8 cellular contexts compared by ENCODE assay signal in genomic region chr1:201019321-201019977, GRCh38. TPM values are rescaled to one million over a fixed set of nuclear protein-coding genes. Genes with fewer than 3 reads are reported as not detected.
DNase-seq lines count a peak whose midpoint lies in the region; ATAC-seq, FAIRE-seq and TF ChIP-seq lines count a peak whose summit lies in the region.

No MANE protein-coding gene starts in this region.

- no peaks in the 10 kb centered on the region; the same call in 1 of the 2 replicates for H3K79me2 ChIP-seq in SK-N-SH (ENCODE audit: insufficient read depth)

- no peaks in the 10 kb centered on the region for H3K27me3 ChIP-seq in SK-N-SH (ENCODE audit: insufficient read depth)

- TF ChIP-seq CTCF in SK-N-SH (IDR thresholded peaks at IDR 0.05) = no peak

- H3K9ac ChIP-seq in SK-N-SH = no peak overlapping the region

- POLR2A ChIA-PET in SK-N-SH (lab: Yijun Ruan, JAX) = no interaction called here

- TF ChIP-seq RAD21 in SK-N-SH (IDR thresholded peaks at IDR 0.05; ENCODE audit: low read length) = no peak

- H3K9me3 ChIP-seq in SK-N-SH = no peaks in the 10 kb centered on the region

- no peak overlapping the region for H2AFZ ChIP-seq in SK-N-SH (ENCODE audit: low read depth)

- no peaks in the 10 kb centered on the region for H3K9me2 ChIP-seq in SK-N-SH

- H3F3A ChIP-seq in SK-N-SH (replicated peaks; ENCODE audit: insufficient read depth) = no peaks in the 10 kb centered on the region

- 63% methylated on average over 4 of the region's 5 CpGs for WGBS in SK-N-SH (ENCODE audit: low lambda C conversion rate)

- CTCF ChIA-PET in SK-N-SH (lab: Yijun Ruan, JAX) = interaction anchor here (0.9 to 8.9 kb wide), 8 partner anchors 7 to 127 kb away, joined by 3 to 92 read pairs (median 10); no protein-coding TSS in a partner anchor

- H3K4me1 ChIP-seq in SK-N-SH (ENCODE audit: control insufficient read depth in 1 of 2, insufficient read depth in 2 of 2, low read depth in 1 of 2, low read length in 1 of 2) = peaks cover 10 to 42% of the 10 kb centered on the region in 2 experiments; a peak in 3 of 4 replicates

- no peak for TF ChIP-seq EP300 in SK-N-SH (IDR thresholded peaks at IDR 0.05; ENCODE audit: borderline replicate concordance in 1 of 2, low read depth in 1 of 2, low read length in 1 of 2)

- peak; percentile 75 for ATAC-seq in HG02623 (IDR thresholded peaks at IDR 0.05; ENCODE audit: unreplicated experiment)

- FAIRE-seq in GM12892 (lab: Jason Lieb, UNC) = peak; percentile 92

- H4K20me1 ChIP-seq in SK-N-SH (ENCODE audit: insufficient read depth) = no peaks in the 10 kb centered on the region

- DNase-seq in GM12892 (ENCODE audit: insufficient read length) (peak; percentile 91), NAMALWA (ENCODE audit: low spot score) (peak; percentile 94), pons (ENCODE audit: low spot score) (peak; percentile 55), SK-N-SH (no peak), DMS 273 (lab: John Stamatoyannopoulos, UW; ENCODE audit: unreplicated experiment) (no peak)
- peak; percentile 85 for DNase-seq in activated CD4-positive, alpha-beta T cell treated with anti-CD3 and anti-CD28 coated beads, Interleukin-2, amount 50 U/mL, for 1 hour
- peak; percentile 85 for DNase-seq in effector CD4-positive, alpha-beta T cell

- H3K4me3 ChIP-seq in SK-N-SH (ENCODE audit: low read depth in 2 of 2, low read length in 1 of 2) = no peak overlapping the region

- H3K4me2 ChIP-seq in SK-N-SH = no peak overlapping the region

- H3K36me3 ChIP-seq in SK-N-SH (replicated peaks in 1 of 2; ENCODE audit: control insufficient read depth in 1 of 2, insufficient read depth in 2 of 2, low read length in 1 of 2) = no peaks in the 10 kb centered on the region

- no peak; the same call in 1 of the 2 replicates for TF ChIP-seq POLR2A in GM12892 (IDR thresholded peaks at IDR 0.05; ENCODE audit: low read depth, low read length)

- H3K27ac ChIP-seq in SK-N-SH (ENCODE audit: low read depth in 2 of 2, low read length in 1 of 2) = no peak overlapping the region

TF ChIP-seq in SK-N-SH, 30 proteins besides CTCF, POLR2A, EP300 and RAD21:
- TF ChIP-seq JUND (IDR thresholded peaks at IDR 0.05) = no peak
- TF ChIP-seq ZBTB33 (IDR thresholded peaks at IDR 0.05; ENCODE audit: borderline replicate concordance, low read depth) = no peak
- TF ChIP-seq USF1 (IDR thresholded peaks at IDR 0.05; ENCODE audit: borderline replicate concordance, low read depth) = no peak
- no peak for TF ChIP-seq TAF1 (IDR thresholded peaks at IDR 0.05; ENCODE audit: borderline replicate concordance, low read depth, low read length)
- no peak for TF ChIP-seq NFIC (IDR thresholded peaks at IDR 0.05; ENCODE audit: borderline replicate concordance)
- TF ChIP-seq GATA2 (CRISPR knock-in tag; IDR thresholded peaks at IDR 0.05) = no peak
- no peak for TF ChIP-seq REST (IDR thresholded peaks at IDR 0.05; ENCODE audit: low read depth, low read length)
- TF ChIP-seq TCF12 (IDR thresholded peaks at IDR 0.05) = no peak
- TF ChIP-seq GABPA (IDR thresholded peaks at IDR 0.05; ENCODE audit: low read depth) = no peak
- no peak for TF ChIP-seq USF2 (IDR thresholded peaks at IDR 0.05; ENCODE audit: borderline replicate concordance, low read depth, low read length)
- TF ChIP-seq EZH2phosphoT487 (IDR thresholded peaks at IDR 0.05; ENCODE audit: borderline replicate concordance, low read depth) = no peak
- no peak for TF ChIP-seq RFX5 (IDR thresholded peaks at IDR 0.05; ENCODE audit: low read length)
- TF ChIP-seq YY1 (IDR thresholded peaks at IDR 0.05; ENCODE audit: low read depth) = no peak
- no peak for TF ChIP-seq MAX (IDR thresholded peaks at IDR 0.05; ENCODE audit: low read depth)
- TF ChIP-seq FOSL2 (IDR thresholded peaks at IDR 0.05; ENCODE audit: borderline replicate concordance, low read depth) = no peak
- no peak for TF ChIP-seq RCOR1 (IDR thresholded peaks at IDR 0.05; ENCODE audit: low read length)
- TF ChIP-seq IRF3 (IDR thresholded peaks at IDR 0.05; ENCODE audit: low read depth, low read length) = no peak
TF ChIP-seq in SK-N-SH: peak in this region for 0.

RNA-seq across cellular contexts. Expression of gene KIF21B, which starts 4.1 kb away (rescaled TPM):
- 7.1 TPM for polyA plus RNA-seq in GM12892 (2012; ENCODE audit: missing spikeins)
- polyA plus RNA-seq in SK-N-SH (2012; rRNA removed) = 0.24 and 0.26 TPM in 2 replicates
- 0.08 and 0.14 TPM in 2 replicates for polyA plus RNA-seq in SK-N-SH (2012; cell fraction: cytosol; rRNA removed)
- 0.50 and 0.63 TPM in 2 replicates for polyA plus RNA-seq in SK-N-SH (2012; cell fraction: nucleus; rRNA removed)

Comparison
In these comparisons a context has a peak if more than half of its experiments do, and no peak if none do; other contexts are left out.
1. DNase-seq: peak in GM12892 (single experiment), NAMALWA (single experiment), activated CD4-positive, alpha-beta T cell treated with anti-CD3 and anti-CD28 coated beads, Interleukin-2, amount 50 U/mL, for 1 hour (single experiment), effector CD4-positive, alpha-beta T cell (single experiment) and pons (single experiment); none in SK-N-SH (single experiment) and DMS 273 (single experiment).